In the genomic region with DNA sequence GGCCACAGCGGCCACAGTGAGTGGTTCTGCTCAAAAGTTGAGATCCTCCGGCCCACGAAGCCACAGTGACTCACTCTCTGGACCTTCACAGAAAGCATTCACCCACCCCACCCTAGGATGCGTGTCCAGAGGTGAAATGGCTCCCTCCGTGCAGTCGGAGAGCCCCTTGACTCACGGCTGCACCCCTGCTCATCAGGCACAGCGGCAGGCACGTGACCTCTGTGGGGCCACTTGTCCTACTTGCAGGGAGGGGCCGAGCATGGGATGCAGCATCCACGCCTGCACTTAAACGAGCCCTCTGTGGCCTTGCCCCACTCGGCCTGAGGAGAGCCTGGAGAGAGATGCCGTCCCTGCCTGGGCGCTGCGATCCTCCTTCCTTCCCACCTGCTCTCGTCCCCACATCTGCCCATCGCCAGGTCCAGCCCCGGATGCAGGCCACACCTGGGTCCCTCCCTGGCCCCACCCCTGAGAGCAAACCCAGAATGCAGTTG, we compare ENCODE assay signal across 19 cellular contexts. TPM values are rescaled to one million over a fixed set of nuclear protein-coding genes. Genes with fewer than 3 reads are reported as not detected.
A peak's percentile ranks its signal among the peaks of the same experiment; 100 is the strongest.
DNase-seq lines count a peak whose midpoint lies in the region; ATAC-seq and TF ChIP-seq lines count a peak whose summit lies in the region.
"Had no signal": no experiment of that assay in that cellular context is flagged by ENCODE, and none has a peak within 500 bp of the region (broad histone marks: within the 10 kb centered on the region; RNA-seq: fewer than 3 reads in every experiment).

No MANE protein-coding gene starts in this region.

- DNase-seq in A172 (ENCODE audit: low spot score) (peak; percentile 51), COLO668 (lab: John Stamatoyannopoulos, UW; ENCODE audit: unreplicated experiment) (peak; percentile 22), RWPE1 (ENCODE audit: low spot score) (no peak), left lung (peak; percentile 25 to 70), middle frontal gyrus (ENCODE audit: extremely low spot score, low spot score) (no peak), Karpas-422 (no peak), OCI-M2 (lab: John Stamatoyannopoulos, UW; ENCODE audit: unreplicated experiment) (no peak), D341Med (ENCODE audit: low spot score) (no peak)
- DNase-seq: activated CD4-positive, alpha-beta T cell treated with anti-CD3 and anti-CD28 coated beads, Interleukin-2, amount 10 ng/mL, durations not matched to agents 24 days and 14 days; cortex of kidney; foreskin melanocyte; NCI-H146; NCI-H748 treated with DMSO at 0.1 percent for 48 hours; stimulated activated CD4-positive, alpha-beta T cell treated with anti-CD3 and anti-CD28 coated beads, Interleukin-2, amount 100 ng/mL, for 48 hours; SW 1271; uterus had no signal

- H3K4me1 ChIP-seq in left lung (peaks cover 0 to 70% of the 10 kb centered on the region in 2 donors), Karpas-422 (ENCODE audit: low read length) (no peaks in the 10 kb centered on the region)
- H3K4me1 ChIP-seq: Caco-2, HAP-1, parathyroid adenoma, uterus had no signal

- H3K36me3 ChIP-seq in left lung (no peaks in the 10 kb centered on the region), Karpas-422 (ENCODE audit: insufficient read depth, low read length) (no peaks in the 10 kb centered on the region)
- H3K36me3 ChIP-seq: HAP-1, uterus had no signal

- no peak for TF ChIP-seq CTCF in RWPE1 (conservative IDR thresholded peaks at IDR 0.05; ENCODE audit: low read depth)
- no peak for TF ChIP-seq CTCF in left lung (IDR thresholded peaks at IDR 0.05)

- POLR2A ChIA-PET in RWPE1 (lab: Yijun Ruan, JAX; ENCODE audit: low non-redundant PET), result no interaction called here

- H3K4me2 ChIP-seq in Karpas-422 (ENCODE audit: low read depth, low read length, poor library complexity, severe bottlenecking), result no peak overlapping the region

- no peak overlapping the region for H2AFZ ChIP-seq in Karpas-422 (ENCODE audit: low read length)
- H2AFZ ChIP-seq: parathyroid adenoma had no signal

- H3K9me3 ChIP-seq in left lung, result no peaks in the 10 kb centered on the region
- H3K9me3 ChIP-seq in Karpas-422 (ENCODE audit: low read length), result no peaks in the 10 kb centered on the region
- H3K9me3 ChIP-seq: Caco-2, HAP-1, uterus had no signal

- H3K9ac ChIP-seq in Karpas-422 (ENCODE audit: low read length), result no peak overlapping the region
- H3K9ac ChIP-seq: parathyroid adenoma had no signal

- intact Hi-C loops in left lung (cut with DNase I), result no loop called here

- H3K4me3 ChIP-seq in left lung, result no peak overlapping the region
- no peak overlapping the region for H3K4me3 ChIP-seq in Karpas-422 (ENCODE audit: low read length)
- H3K4me3 ChIP-seq: HAP-1, uterus had no signal

- peak overlapping the region; percentile 100 for H3K27ac ChIP-seq in RWPE1
- H3K27ac ChIP-seq in left lung, result no peak overlapping the region
- no peak overlapping the region for H3K27ac ChIP-seq in Karpas-422 (ENCODE audit: low read length)
- H3K27ac ChIP-seq: parathyroid adenoma, uterus had no signal

- CTCF ChIA-PET in RWPE1 (lab: Yijun Ruan, JAX), result no interaction called here

- no peaks in the 10 kb centered on the region for H3K79me2 ChIP-seq in Karpas-422 (ENCODE audit: low read length)
- H3K79me2 ChIP-seq: parathyroid adenoma had no signal

- no peaks in the 10 kb centered on the region for H4K20me1 ChIP-seq in Karpas-422 (ENCODE audit: insufficient read depth, low read depth, low read length)

- H3K27me3 ChIP-seq in left lung, result peaks cover 3 to 91% of the 10 kb centered on the region in 2 donors
- H3K27me3 ChIP-seq in Karpas-422 (ENCODE audit: low read length), result no peaks in the 10 kb centered on the region

- no peak for ATAC-seq in left lung

- H3K9me2 ChIP-seq in Karpas-422 (replicated peaks; ENCODE audit: insufficient read depth, low read length), result no peaks in the 10 kb centered on the region

RNA-seq across cellular contexts. Expression of gene NTSR1, which starts 28.7 kb away (rescaled TPM):
- 8.3 and 9.0 TPM in 2 replicates for total RNA-seq in A172 (2014; rRNA removed; shearing (Covaris generic))
- total RNA-seq in left lung, result 1 to 10 TPM in 1 of 2 donors, under 1 TPM in 1; 0.12 to 3.5 TPM
- not detected in 2 replicates for total RNA-seq in Karpas-422 (2014; rRNA removed; shearing (Covaris generic); ENCODE audit: low replicate concordance)
- total RNA-seq: activated CD4-positive, alpha-beta T cell treated with anti-CD3 and anti-CD28 coated beads, Interleukin-2, amount 10 ng/mL, durations not matched to agents 24 days and 14 days; uterus had no signal

RNA-seq across cellular contexts. Expression of gene MRGBP, which starts 59.0 kb away (rescaled TPM):
- total RNA-seq in A172 (2014; rRNA removed; shearing (Covaris generic)), result 60.5 and 63.2 TPM in 2 replicates
- total RNA-seq in left lung, result 10 to 100 TPM in 1 of 2 donors, 1 to 10 TPM in 1; 6.1 to 10.1 TPM
- 17.9 and 31.9 TPM in 2 replicates for total RNA-seq in Karpas-422 (2014; rRNA removed; shearing (Covaris generic); ENCODE audit: low replicate concordance)

Comparison
In these comparisons a context has a peak if more than half of its experiments do, and no peak if none do; other contexts are left out.
1. DNase-seq: peak in A172 (single experiment), COLO668 (single experiment) and left lung (2 of 2); none in RWPE1 (single experiment), middle frontal gyrus (single experiment), Karpas-422 (single experiment), OCI-M2 (single experiment) and D341Med (single experiment).